ENCODE assay signal across 13 cellular contexts in the genomic region with DNA sequence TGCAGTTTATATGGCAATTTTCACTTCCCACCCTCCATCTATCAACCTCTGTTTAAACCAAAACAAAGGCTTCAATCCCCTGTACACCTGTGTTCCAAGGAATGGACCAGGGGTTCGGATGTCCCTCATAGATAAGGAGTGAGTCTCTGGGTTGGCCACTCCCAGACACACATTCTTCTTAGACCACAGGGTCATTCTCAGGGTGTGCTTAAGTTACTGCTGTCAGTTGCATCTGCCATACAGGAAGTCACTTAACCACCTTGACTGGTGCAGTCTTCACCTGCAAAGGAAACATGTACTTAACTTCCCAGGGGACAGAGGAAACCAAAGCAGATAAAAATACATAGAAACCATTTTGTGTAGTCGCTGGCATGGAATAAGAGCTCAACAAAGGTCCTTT.
A peak's percentile ranks its signal among the peaks of the same experiment; 100 is the strongest.
DNase-seq lines count a peak whose midpoint lies in the region; ATAC-seq lines count a peak whose summit lies in the region.
"Had no signal": no experiment of that assay in that cellular context is flagged by ENCODE, and none has a peak within 500 bp of the region (broad histone marks: within the 10 kb centered on the region; RNA-seq: fewer than 3 reads in every experiment).

No MANE protein-coding gene starts in this region.

- no peak overlapping the region for H3K4me3 Mint-ChIP-seq in effector memory CD8-positive, alpha-beta T cell
- H3K4me3 Mint-ChIP-seq: natural killer cell had no signal

- peak; percentile 67 for ATAC-seq in GM19328 (IDR thresholded peaks at IDR 0.05; ENCODE audit: unreplicated experiment)
- peak; percentile 92 for ATAC-seq in HG03135 (IDR thresholded peaks at IDR 0.05; ENCODE audit: unreplicated experiment)
- ATAC-seq in effector memory CD8-positive, alpha-beta T cell (replicated peaks): no peak
- no peak for ATAC-seq in HG02798 (IDR thresholded peaks at IDR 0.05; ENCODE audit: poor library complexity, unreplicated experiment)
- ATAC-seq: natural killer cell had no signal

- peaks cover 0 to 4% of the 10 kb centered on the region in 2 donors for H3K4me1 Mint-ChIP-seq in effector memory CD8-positive, alpha-beta T cell (ENCODE audit: low read depth in 2 of 2)

- no peaks in the 10 kb centered on the region for H3K36me3 Mint-ChIP-seq in effector memory CD8-positive, alpha-beta T cell (ENCODE audit: insufficient read depth)
- H3K36me3 Mint-ChIP-seq: natural killer cell had no signal

- no peaks in the 10 kb centered on the region for H3K9me3 Mint-ChIP-seq in effector memory CD8-positive, alpha-beta T cell
- H3K9me3 Mint-ChIP-seq: natural killer cell had no signal

- H3K27ac Mint-ChIP-seq in effector memory CD8-positive, alpha-beta T cell: no peak overlapping the region
- H3K27ac Mint-ChIP-seq: natural killer cell had no signal

- peak; percentile 28 for DNase-seq in COR-L47 (lab: John Stamatoyannopoulos, UW)
- peak; percentile 23 for DNase-seq in SW480 (ENCODE audit: low spot score)
- DNase-seq in SHP77 (lab: John Stamatoyannopoulos, UW): no peak
- no peak for DNase-seq in effector memory CD8-positive, alpha-beta T cell
- DNase-seq in cerebellum (ENCODE audit: low spot score): no peak
- DNase-seq: AML-193; anterior cingulate cortex; effector CD4-positive, alpha-beta T cell; natural killer cell; NCI-H2029 had no signal

- H3K27me3 Mint-ChIP-seq in effector memory CD8-positive, alpha-beta T cell: peaks cover 19 to 36% of the 10 kb centered on the region in 2 donors

Comparison
In these comparisons a context has a peak if more than half of its experiments do, and no peak if none do; other contexts are left out.
1. DNase-seq: peak in COR-L47 (single experiment) and SW480 (single experiment); none in SHP77 (0 of 2), effector memory CD8-positive, alpha-beta T cell (0 of 3) and cerebellum (single experiment).
2. ATAC-seq: peak in GM19328 (single experiment) and HG03135 (single experiment); none in effector memory CD8-positive, alpha-beta T cell (single experiment) and HG02798 (single experiment).